In genomic region chr14:90502760-90503159, GRCh38 we compare ENCODE assay signal across 37 cellular contexts.
"Had no signal": no experiment of that assay in that cellular context is flagged by ENCODE, and none has a peak within 500 bp of the region (broad histone marks: within the 10 kb centered on the region; RNA-seq: fewer than 3 reads in every experiment).

No MANE protein-coding gene starts in this region.

- H3K9me3 ChIP-seq: ascending aorta had no signal

- H3K4me3 ChIP-seq: ascending aorta, PC-9 had no signal

- H3K9me3 Mint-ChIP-seq: activated B cell treated with CpG ODN at 0.5 μM for 24 hours; activated CD4-positive, alpha-beta memory T cell treated with anti-CD3 and anti-CD28 coated beads for 36 hours; activated naive CD4-positive, alpha-beta T cell treated with anti-CD3 and anti-CD28 coated beads, Interleukin-2, amount 10 ng/mL, durations not matched to agents 7 days and 5 days; activated T-cell treated with anti-CD3 and anti-CD28 coated beads, Interleukin-2, amount 50 U/mL, for 4 hours; activated T-helper 1 cell treated with anti-CD3 and anti-CD28 coated beads, Interleukin-12 subunit alpha, Interleukin-12 subunit beta, Interleukin-2, Interleukin-4 antibody, amounts not matched to agents 30 ng/mL and 10 ng/mL and 1 ng/mL, durations not matched to agents 14 hours and 24 hours and 36 hours; T-cell had no signal

- DNase-seq: activated B cell treated with CpG ODN at 0.5 μM for 24 hours; activated CD4-positive, alpha-beta memory T cell treated with anti-CD3 and anti-CD28 coated beads for 36 hours; activated CD4-positive, alpha-beta T cell treated with anti-CD3 and anti-CD28 coated beads for 4 hours; activated CD4-positive, alpha-beta T cell treated with anti-CD3 and anti-CD28 coated beads, Interleukin-2, amount 50 U/mL, for 1 hour; activated CD4-positive, CD25-positive, alpha-beta regulatory T cell treated with anti-CD3 and anti-CD28 coated beads, Interleukin-2, amount 50 U/mL, for 72 hours; activated CD8-positive, alpha-beta memory T cell treated with anti-CD3 and anti-CD28 coated beads, Interleukin-2, amount 50 U/mL, for 4 hours; activated gamma-delta T cell treated with Interleukin-2 at 50 U/mL for 16 hours; activated naive CD4-positive, alpha-beta T cell treated with anti-CD3 and anti-CD28 coated beads, Interleukin-2, amount 10 ng/mL, durations not matched to agents 7 days and 5 days; activated T-cell treated with anti-CD3 and anti-CD28 coated beads for 4 hours; activated T-cell treated with anti-CD3 and anti-CD28 coated beads, Interleukin-2, amount 50 U/mL, for 4 hours; amygdala; caudate nucleus; cerebellar nuclear complex; MM.1S; MV-4-11; NCI-H1092; NCI-H1436 treated with DMSO at 0.1 percent for 48 hours; NCI-H1694 treated with DMSO at 0.1 percent for 48 hours; NCI-H2029 treated with DMSO at 0.1 percent for 48 hours; NCI-H2107; NCI-H2171; NCI-H510A; NCI-H526; NCI-H748 treated with DMSO at 0.1 percent for 48 hours; NK-92 treated with Interleukin-12 subunit alpha and Interleukin-12 subunit beta, amount 100 ng/mL, for 24 hours; PC-9; SIG-M5; T-cell; T-helper 17 cell had no signal

- H3K27ac Mint-ChIP-seq: activated B cell treated with CpG ODN at 0.5 μM for 24 hours; activated CD4-positive, alpha-beta memory T cell treated with anti-CD3 and anti-CD28 coated beads for 36 hours; activated naive CD4-positive, alpha-beta T cell treated with anti-CD3 and anti-CD28 coated beads, Interleukin-2, amount 10 ng/mL, durations not matched to agents 7 days and 5 days; activated naive CD8-positive, alpha-beta T cell; activated T-helper 1 cell treated with anti-CD3 and anti-CD28 coated beads, Interleukin-12 subunit alpha, Interleukin-12 subunit beta, Interleukin-2, Interleukin-4 antibody, amounts not matched to agents 30 ng/mL and 10 ng/mL and 1 ng/mL, durations not matched to agents 14 hours and 24 hours and 36 hours; T-cell; T-helper 17 cell had no signal

- H3K4me1 ChIP-seq: ascending aorta had no signal

- H3K36me3 ChIP-seq: ascending aorta had no signal

- ATAC-seq: activated T-cell treated with anti-CD3 and anti-CD28 coated beads, Interleukin-2, amount 50 U/mL, for 4 hours; Right ventricle myocardium inferior; SK-N-SH treated with all-trans-retinoic acid at 6 μM for 48 hours; T-cell; T-helper 17 cell had no signal

- FAIRE-seq: bronchial epithelial cell, RCC 7860 had no signal

- H2AFZ ChIP-seq: PC-9 had no signal

- H3K4me2 ChIP-seq: PC-9 had no signal

- H3K27me3 ChIP-seq: ascending aorta had no signal

- H3K4me3 Mint-ChIP-seq: activated B cell treated with CpG ODN at 0.5 μM for 24 hours; activated CD4-positive, alpha-beta memory T cell treated with anti-CD3 and anti-CD28 coated beads for 36 hours; activated naive CD4-positive, alpha-beta T cell treated with anti-CD3 and anti-CD28 coated beads, Interleukin-2, amount 10 ng/mL, durations not matched to agents 7 days and 5 days; activated naive CD8-positive, alpha-beta T cell; activated T-cell treated with anti-CD3 and anti-CD28 coated beads, Interleukin-2, amount 50 U/mL, for 4 hours; activated T-helper 1 cell treated with anti-CD3 and anti-CD28 coated beads, Interleukin-12 subunit alpha, Interleukin-12 subunit beta, Interleukin-2, Interleukin-4 antibody, amounts not matched to agents 30 ng/mL and 10 ng/mL and 1 ng/mL, durations not matched to agents 14 hours and 24 hours and 36 hours; T-cell; T-helper 17 cell had no signal

- H3K27ac ChIP-seq: ascending aorta, PC-9, RWPE1 had no signal

- H3K36me3 Mint-ChIP-seq: activated CD4-positive, alpha-beta memory T cell treated with anti-CD3 and anti-CD28 coated beads for 36 hours; activated naive CD4-positive, alpha-beta T cell treated with anti-CD3 and anti-CD28 coated beads, Interleukin-2, amount 10 ng/mL, durations not matched to agents 7 days and 5 days; activated naive CD8-positive, alpha-beta T cell; T-cell had no signal
